Comparison of ENCODE assay signal across 16 cellular contexts in the genomic region with DNA sequence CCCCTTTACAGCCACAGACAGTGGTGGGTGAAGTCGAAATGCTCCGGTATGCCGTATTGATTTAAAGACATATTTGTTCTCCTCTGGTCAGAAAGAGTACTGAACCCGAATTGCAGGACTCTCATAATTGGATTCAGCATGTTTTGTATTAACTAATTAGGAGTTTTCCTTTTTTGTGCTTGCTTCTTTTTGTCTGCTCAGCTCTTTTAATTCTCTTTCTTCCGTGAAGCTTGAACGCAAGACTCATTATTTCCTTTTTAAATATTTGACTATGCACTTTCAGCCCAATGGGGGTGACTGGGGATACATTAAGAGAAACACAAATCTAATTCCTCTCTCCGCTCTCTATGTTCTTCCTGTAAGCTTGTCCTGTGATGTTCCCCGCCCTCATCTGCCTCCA.
DNase-seq lines count a peak whose midpoint lies in the region; ATAC-seq, FAIRE-seq and TF ChIP-seq lines count a peak whose summit lies in the region.
"Had no signal": no experiment of that assay in that cellular context is flagged by ENCODE, and none has a peak within 500 bp of the region (broad histone marks: within the 10 kb centered on the region; RNA-seq: fewer than 3 reads in every experiment).

No MANE protein-coding gene starts in this region.

- no peak overlapping the region for H2BK12ac ChIP-seq in H1 (ENCODE audit: low read depth, low read length)

- H3K4me2 ChIP-seq in IMR-90 (ENCODE audit: low read depth, low read length) = no peak overlapping the region
- H3K4me2 ChIP-seq in H1 (ENCODE audit: insufficient read depth in 1 of 2, low read depth in 2 of 2, low read length in 2 of 2) = no peak overlapping the region
- H3K4me2 ChIP-seq: BLaER1 had no signal

- TF ChIP-seq POLR2A in IMR-90 (IDR thresholded peaks at IDR 0.05; ENCODE audit: low read depth, low read length) = no peak
- no peak for TF ChIP-seq POLR2A in H1 (IDR thresholded peaks at IDR 0.05; ENCODE audit: control extremely low read depth in 1 of 2, low read depth in 2 of 2, low read length in 2 of 2)

- BruUV-seq in IMR-90 (replicated peaks; lab: Mats Ljungman, UMichigan) = no TSS peak

- H3K27ac ChIP-seq in IMR-90 (ENCODE audit: insufficient read depth, low read length) (no peak overlapping the region), H1 (ENCODE audit: low read depth, low read length) (no peak overlapping the region), foreskin keratinocyte (no peak overlapping the region), tibial artery (no peak overlapping the region)
- H3K27ac ChIP-seq: 22Rv1, BLaER1 had no signal

- H2BK15ac ChIP-seq in IMR-90 (ENCODE audit: low read depth, low read length) (no peak overlapping the region), H1 (ENCODE audit: low read length) (no peak overlapping the region)

- H4K5ac ChIP-seq in IMR-90 (ENCODE audit: low read depth, low read length) (no peak overlapping the region), H1 (ENCODE audit: insufficient read length, low read depth, low read length) (no peak overlapping the region)

- intact Hi-C loops in IMR-90 (cut with micrococcal nuclease) (no loop called here), tibial artery (cut with DNase I; ENCODE audit: low total_unique reads) (no loop called here)

- H2AFZ ChIP-seq in IMR-90 (replicated peaks; ENCODE audit: low read length, poor library complexity) (no peak overlapping the region), H1 (ENCODE audit: low read length) (0 out of 2 replicates have a peak overlapping the region, but pooled peaks have one; percentile 58)

- CTCF ChIA-PET in IMR-90 (lab: Yijun Ruan, JAX) = no interaction called here
- CTCF ChIA-PET in H1 (lab: Charles Lee; ENCODE audit: partially characterized antibody) = no interaction called here

- 37% methylated on average over 2 of the region's 8 CpGs; no CpG with 5 or more reads in 1 of the 2 experiments for WGBS in IMR-90 (ENCODE audit: extremely low coverage in 2 of 2, insufficient read length in 1 of 2), 2 experiments
- WGBS in H1 (ENCODE audit: extremely low coverage in 1 of 2, insufficient coverage in 1 of 2, insufficient read length in 1 of 2, insufficient replicate concordance in 2 of 2, low coverage in 1 of 2, low lambda C conversion rate in 2 of 2, missing lambda C conversion rate in 1 of 2), 2 experiments = 88% methylated on average over 8 of the region's 8 CpGs; no CpG with 5 or more reads in 1 of the 2 experiments

- H3K4me1 ChIP-seq in IMR-90 (ENCODE audit: control insufficient read depth, insufficient read depth, low read length) = no peaks in the 10 kb centered on the region
- no peaks in the 10 kb centered on the region; a peak in 1 of 7 replicates for H3K4me1 ChIP-seq in H1 (replicated peaks in 1 of 4; ENCODE audit: control insufficient read depth in 3 of 4, insufficient read depth in 4 of 4, low read length in 3 of 4)
- no peaks in the 10 kb centered on the region for H3K4me1 ChIP-seq in foreskin keratinocyte
- H3K4me1 ChIP-seq in tibial artery = no peaks in the 10 kb centered on the region
- H3K4me1 ChIP-seq: BLaER1, HAP-1 had no signal

- H3K23me2 ChIP-seq in H1 (ENCODE audit: low read depth, low read length) = no peaks in the 10 kb centered on the region

- peaks cover 49% of the 10 kb centered on the region for H3K27me3 Mint-ChIP-seq in progenitor cell of endocrine pancreas

- H3K27ac Mint-ChIP-seq in progenitor cell of endocrine pancreas = no peak overlapping the region
- H3K27ac Mint-ChIP-seq: CD14-positive monocyte; CD8-positive, alpha-beta T cell had no signal

- H3K4me3 ChIP-seq in IMR-90 (ENCODE audit: insufficient read depth, low read depth, low read length) = no peak overlapping the region
- no peak overlapping the region for H3K4me3 ChIP-seq in H1 (ENCODE audit: extremely low read depth in 1 of 4, insufficient read depth in 2 of 4, low read depth in 3 of 4, low read length in 4 of 4)
- H3K4me3 ChIP-seq in tibial artery = no peak overlapping the region
- H3K4me3 ChIP-seq: BLaER1, HAP-1 had no signal

- ATAC-seq in IMR-90 (ENCODE audit: low read depth) = no peak
- no peak for ATAC-seq in foreskin keratinocyte
- ATAC-seq in HG03354 (IDR thresholded peaks at IDR 0.05; ENCODE audit: poor library complexity, severe bottlenecking, unreplicated experiment) = no peak
- ATAC-seq: CD8-positive, alpha-beta T cell had no signal

- no peak overlapping the region for H2AK9ac ChIP-seq in IMR-90 (replicated peaks; ENCODE audit: low read depth, low read length, poor library complexity)

- no peaks in the 10 kb centered on the region for H3K36me3 Mint-ChIP-seq in progenitor cell of endocrine pancreas (ENCODE audit: insufficient read depth)
- H3K36me3 Mint-ChIP-seq: CD14-positive monocyte; CD8-positive, alpha-beta T cell had no signal

- H2BK120ac ChIP-seq in IMR-90 (ENCODE audit: low read depth, low read length) (no peak overlapping the region), H1 (replicated peaks; ENCODE audit: low read depth, low read length) (no peak overlapping the region)

- no peaks in the 10 kb centered on the region for H3K79me1 ChIP-seq in IMR-90 (ENCODE audit: low read depth in 1 of 2, low read length in 2 of 2)
- H3K79me1 ChIP-seq in H1 (ENCODE audit: low read depth, low read length) = no peaks in the 10 kb centered on the region

- H4K20me1 ChIP-seq in IMR-90 (ENCODE audit: insufficient read depth, low read length) = no peaks in the 10 kb centered on the region
- no peaks in the 10 kb centered on the region for H4K20me1 ChIP-seq in H1 (replicated peaks in 1 of 2; ENCODE audit: control insufficient read depth in 1 of 2, insufficient read depth in 2 of 2, low read length in 2 of 2)
- H4K20me1 ChIP-seq: BLaER1 had no signal

- TF ChIP-seq EP300 in H1 (IDR thresholded peaks at IDR 0.05; ENCODE audit: borderline replicate concordance in 1 of 2, low read depth in 2 of 2, low read length in 2 of 2) = no peak

- in situ Hi-C loops in IMR-90 (cut with MboI; ENCODE audit: low sequenced_read_pairs) = no loop called here

- H4K91ac ChIP-seq in IMR-90 (ENCODE audit: insufficient read depth, low read depth, low read length) (no peak overlapping the region), H1 (replicated peaks; ENCODE audit: insufficient read length, low read length) (no peak overlapping the region)

- H3K36me3 ChIP-seq in IMR-90 (ENCODE audit: control insufficient read depth, insufficient read depth, low read length) (no peaks in the 10 kb centered on the region), H1 (ENCODE audit: control insufficient read depth in 2 of 4, insufficient read depth in 4 of 4, low read length in 3 of 4) (no peaks in the 10 kb centered on the region), tibial artery (no peaks in the 10 kb centered on the region)
- H3K36me3 ChIP-seq: BLaER1, HAP-1 had no signal

- H3K4ac ChIP-seq in IMR-90 (ENCODE audit: low read depth, low read length) (no peak overlapping the region), H1 (replicated peaks; ENCODE audit: insufficient read length, low read depth, low read length) (no peak overlapping the region)

- H3K27me3 ChIP-seq in IMR-90 (ENCODE audit: control insufficient read depth, insufficient read depth, low read length) (no peaks in the 10 kb centered on the region), H1 (replicated peaks in 1 of 4; ENCODE audit: control insufficient read depth in 3 of 4, extremely low read depth in 1 of 4, insufficient read depth in 3 of 4, low read length in 3 of 4) (no peaks in the 10 kb centered on the region), foreskin keratinocyte (no peaks in the 10 kb centered on the region), tibial artery (no peaks in the 10 kb centered on the region)
- H3K27me3 ChIP-seq: BLaER1 had no signal

- dilution Hi-C loops in IMR-90 (cut with HindIII; ENCODE audit: low sequenced_read_pairs, unreplicated experiment) = no loop called here

- H2BK5ac ChIP-seq in IMR-90 (ENCODE audit: low read depth, low read length, poor library complexity, severe bottlenecking) (no peak overlapping the region), H1 (ENCODE audit: low read depth, low read length) (no peak overlapping the region)

- no peaks in the 10 kb centered on the region for H3K9me3 Mint-ChIP-seq in progenitor cell of endocrine pancreas (ENCODE audit: low read depth)
- H3K9me3 Mint-ChIP-seq: CD8-positive, alpha-beta T cell had no signal

- TF ChIP-seq CTCF in IMR-90 (conservative IDR thresholded peaks at IDR 0.05; ENCODE audit: low read depth, low read length) = no peak
- no peak for TF ChIP-seq CTCF in H1 (IDR thresholded peaks at IDR 0.05; ENCODE audit: control extremely low read depth in 1 of 3, insufficient read depth in 1 of 3, low read depth in 1 of 3, low read length in 3 of 3)
- TF ChIP-seq CTCF in progenitor cell of endocrine pancreas (IDR thresholded peaks at IDR 0.05; ENCODE audit: unreplicated experiment) = peak; percentile 7
- no peak for TF ChIP-seq CTCF in foreskin keratinocyte (conservative IDR thresholded peaks at IDR 0.05)
- TF ChIP-seq CTCF in tibial artery (IDR thresholded peaks at IDR 0.05) = no peak

- no peak overlapping the region for H3K9ac ChIP-seq in IMR-90 (ENCODE audit: low read depth, low read length)
- no peak overlapping the region for H3K9ac ChIP-seq in H1 (replicated peaks in 1 of 4; ENCODE audit: extremely low read depth in 1 of 4, low read depth in 3 of 4, low read length in 3 of 4)
- H3K9ac ChIP-seq: BLaER1 had no signal

- H3K9me3 ChIP-seq in IMR-90 (ENCODE audit: control insufficient read depth, insufficient read depth, low read length) (peaks cover 43% of the 10 kb centered on the region), H1 (ENCODE audit: insufficient read depth in 2 of 2, low read depth in 1 of 2, low read length in 1 of 2) (no peaks in the 10 kb centered on the region; a peak in 1 of 4 replicates), tibial artery (no peaks in the 10 kb centered on the region)
- H3K9me3 ChIP-seq: HAP-1 had no signal

- H3K56ac ChIP-seq in IMR-90 (ENCODE audit: extremely low read depth, insufficient read depth, low read length) (no peak overlapping the region), H1 (replicated peaks; ENCODE audit: insufficient read length, low read depth, low read length) (no peak overlapping the region)

- H2AK5ac ChIP-seq in IMR-90 (ENCODE audit: low read depth, low read length) = no peak overlapping the region
- H2AK5ac ChIP-seq in H1 (ENCODE audit: low read depth, low read length) = no peak overlapping the region

- H3K23ac ChIP-seq in IMR-90 (ENCODE audit: low read depth, low read length) = no peak overlapping the region
- H3K23ac ChIP-seq in H1 (ENCODE audit: insufficient read length) = no peak overlapping the region

- no peak overlapping the region for H3K18ac ChIP-seq in IMR-90 (ENCODE audit: low read depth, low read length)
- H3K18ac ChIP-seq in H1 (ENCODE audit: extremely low read depth, low read length) = no peak overlapping the region

- TF ChIP-seq RAD21 in IMR-90 (IDR thresholded peaks at IDR 0.05; ENCODE audit: low read length) = no peak
- no peak for TF ChIP-seq RAD21 in H1 (IDR thresholded peaks at IDR 0.05 in 1 of 2, conservative IDR thresholded peaks at IDR 0.05 in 1 of 2; ENCODE audit: low read depth in 2 of 2, low read length in 2 of 2)

- no peak for FAIRE-seq in H1 (lab: Jason Lieb, UNC)

- peaks cover 10% of the 10 kb centered on the region for H3K4me1 Mint-ChIP-seq in progenitor cell of endocrine pancreas (ENCODE audit: low read depth)
- H3K4me1 Mint-ChIP-seq: CD14-positive monocyte had no signal

- DNase-seq in NCI-H2171 treated with DMSO at 0.1 percent for 48 hours (lab: John Stamatoyannopoulos, UW) (peak; percentile 22), NCI-H2171 (lab: John Stamatoyannopoulos, UW) (no peak), IMR-90 (no peak), H1 (ENCODE audit: low read depth in 1 of 2, low spot score in 2 of 2) (no peak), progenitor cell of endocrine pancreas (ENCODE audit: low spot score, unreplicated experiment) (no peak), foreskin keratinocyte (no peak), tibial artery (no peak)
- DNase-seq: Calu3; CD8-positive, alpha-beta T cell; DMS79 treated with DMSO at 0.1 percent for 48 hours; GF-D8 had no signal

- no peaks in the 10 kb centered on the region for H3K9me1 ChIP-seq in IMR-90 (ENCODE audit: insufficient read depth, low read length)

- POLR2A ChIA-PET in IMR-90 (lab: Charles Lee; ENCODE audit: unreplicated experiment) (no interaction called here), H1 (lab: Charles Lee; ENCODE audit: partially characterized antibody) (no interaction called here)

- H3K4me3 Mint-ChIP-seq in progenitor cell of endocrine pancreas (ENCODE audit: low read depth) = no peak overlapping the region
- H3K4me3 Mint-ChIP-seq: CD8-positive, alpha-beta T cell had no signal

- H2BK20ac ChIP-seq in IMR-90 (ENCODE audit: low read depth, low read length) = no peak overlapping the region
- H2BK20ac ChIP-seq in H1 (ENCODE audit: low read length) = no peak overlapping the region

- no peaks in the 10 kb centered on the region for H3K79me2 ChIP-seq in H1 (ENCODE audit: control insufficient read depth in 1 of 2, insufficient read depth in 2 of 2, low read length in 2 of 2)

- no peak overlapping the region for H4K8ac ChIP-seq in IMR-90 (ENCODE audit: low read depth in 2 of 2, low read length in 2 of 2)
- H4K8ac ChIP-seq in H1 (ENCODE audit: extremely low read depth, insufficient read depth, low read length) = no peak overlapping the region

- no peak overlapping the region for H3K14ac ChIP-seq in IMR-90 (replicated peaks; ENCODE audit: low read depth, low read length)
- H3K14ac ChIP-seq in H1 (ENCODE audit: insufficient read length) = no peak overlapping the region
